In genomic region chr18:75727479-75727878, GRCh38 we compare ENCODE assay signal across 8 cellular contexts.
DNase-seq lines count a peak whose midpoint lies in the region; ATAC-seq, FAIRE-seq and TF ChIP-seq lines count a peak whose summit lies in the region.

No MANE protein-coding gene starts in this region.

- H3K27me3 ChIP-seq in bronchial epithelial cell (ENCODE audit: control insufficient read depth, insufficient read depth, low read length): no peaks in the 10 kb centered on the region

- no peak for ATAC-seq in HG03108 (IDR thresholded peaks at IDR 0.05; ENCODE audit: unreplicated experiment)
- ATAC-seq in omental fat pad (ENCODE audit: low FRiP score): no peak

- H3K4me3 ChIP-seq in bronchial epithelial cell (ENCODE audit: low read depth, low read length): no peak overlapping the region

- peak; percentile 38 for TF ChIP-seq CTCF in GM13976 (IDR thresholded peaks at IDR 0.05; ENCODE audit: borderline replicate concordance, control extremely low read depth, extremely low read depth, insufficient read depth, missing control alignments)
- TF ChIP-seq CTCF in bronchial epithelial cell (IDR thresholded peaks at IDR 0.05; ENCODE audit: insufficient read depth, low read length, severe bottlenecking): peak; percentile 14
- peak; percentile 34 for TF ChIP-seq CTCF in mesothelial cell of epicardium (IDR thresholded peaks at IDR 0.05; ENCODE audit: unreplicated experiment)
- TF ChIP-seq CTCF in omental fat pad (IDR thresholded peaks at IDR 0.05): no peak

- H3K27me3 Mint-ChIP-seq in mesothelial cell of epicardium (ENCODE audit: low read depth): no peaks in the 10 kb centered on the region

- no peaks in the 10 kb centered on the region for H3K4me1 Mint-ChIP-seq in mesothelial cell of epicardium

- no peak overlapping the region for H3K27ac Mint-ChIP-seq in mesothelial cell of epicardium

- DNase-seq in AG20443 (ENCODE audit: low spot score) (peak; percentile 60), GM13976 (ENCODE audit: low spot score) (peak; percentile 41), NCI-H510A treated with DMSO at 0.1 percent for 48 hours (lab: John Stamatoyannopoulos, UW) (peak; percentile 27), bronchial epithelial cell (ENCODE audit: low read depth) (no peak), mesothelial cell of epicardium (ENCODE audit: low spot score in 2 of 2, unreplicated experiment in 2 of 2) (peak in 1 of 2 experiments; percentile 41), NOMO-1 (lab: John Stamatoyannopoulos, UW; ENCODE audit: unreplicated experiment in 2 of 2) (no peak), omental fat pad (ENCODE audit: low spot score) (no peak)

- in situ Hi-C loops in GM13976 (cut with MboI; ENCODE audit: low sequenced_read_pairs, unreplicated experiment): no loop called here

- no peaks in the 10 kb centered on the region for H3K9me3 Mint-ChIP-seq in mesothelial cell of epicardium

- H3K36me3 ChIP-seq in bronchial epithelial cell (ENCODE audit: control insufficient read depth, insufficient read depth, low read length): no peaks in the 10 kb centered on the region

- H3K36me3 Mint-ChIP-seq in mesothelial cell of epicardium: no peaks in the 10 kb centered on the region

- no peak overlapping the region for H3K4me3 Mint-ChIP-seq in mesothelial cell of epicardium

- FAIRE-seq in bronchial epithelial cell (lab: Jason Lieb, UNC): no peak

Comparison
In these comparisons a context has a peak if more than half of its experiments do, and no peak if none do; other contexts are left out.
1. DNase-seq: peak in AG20443 (single experiment), GM13976 (single experiment) and NCI-H510A treated with DMSO at 0.1 percent for 48 hours (single experiment); none in bronchial epithelial cell (single experiment), NOMO-1 (0 of 2) and omental fat pad (single experiment).
2. CTCF ChIP-seq: peak in GM13976 (single experiment), bronchial epithelial cell (single experiment) and mesothelial cell of epicardium (single experiment); none in omental fat pad (0 of 3).